Comparison of ENCODE assay signal across 8 cellular contexts in the genomic region with DNA sequence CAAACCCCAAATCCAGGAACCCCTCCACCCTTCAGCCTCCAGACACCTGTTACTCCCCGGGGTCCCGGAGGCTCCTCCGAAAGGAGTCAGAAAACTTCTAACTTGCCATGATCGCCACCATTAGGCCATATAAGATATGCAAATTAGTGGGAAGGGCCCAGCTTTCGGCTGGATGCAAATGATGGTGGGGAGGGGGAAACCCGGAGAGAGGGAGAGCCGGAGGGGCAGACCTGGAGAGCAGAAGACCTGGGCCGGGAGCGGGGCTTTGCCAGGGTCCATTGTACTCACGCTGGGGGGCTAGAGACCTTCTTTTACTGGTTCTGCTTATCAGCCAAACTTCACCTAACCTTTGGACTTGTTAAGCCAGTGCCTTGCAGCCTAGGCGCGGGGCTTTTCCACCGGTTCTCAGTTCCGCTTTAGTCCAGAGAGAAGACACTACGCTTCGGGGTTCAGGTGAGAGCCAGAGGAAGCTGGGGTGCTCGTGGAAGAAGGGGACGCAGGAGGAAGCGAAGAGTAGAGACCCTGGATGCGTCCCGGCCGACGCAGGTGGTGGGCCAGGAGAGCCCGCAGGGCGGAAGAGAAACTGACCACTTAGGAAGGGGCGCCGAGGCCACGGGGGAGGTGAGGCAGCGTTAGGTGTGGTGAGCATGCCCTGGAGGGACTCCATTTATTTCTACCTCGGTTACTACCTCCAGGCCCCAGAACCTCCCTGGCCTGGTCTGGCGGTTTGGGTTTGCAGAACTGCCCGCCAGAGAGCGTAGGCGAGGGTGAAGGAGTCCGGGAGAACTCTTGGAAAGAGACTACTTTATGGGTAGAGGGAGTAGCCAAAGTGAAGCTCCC. TPM values are rescaled to one million over a fixed set of nuclear protein-coding genes. Genes with fewer than 3 reads are reported as not detected.
DNase-seq lines count a peak whose midpoint lies in the region; ATAC-seq and TF ChIP-seq lines count a peak whose summit lies in the region.

A gene with protein sequence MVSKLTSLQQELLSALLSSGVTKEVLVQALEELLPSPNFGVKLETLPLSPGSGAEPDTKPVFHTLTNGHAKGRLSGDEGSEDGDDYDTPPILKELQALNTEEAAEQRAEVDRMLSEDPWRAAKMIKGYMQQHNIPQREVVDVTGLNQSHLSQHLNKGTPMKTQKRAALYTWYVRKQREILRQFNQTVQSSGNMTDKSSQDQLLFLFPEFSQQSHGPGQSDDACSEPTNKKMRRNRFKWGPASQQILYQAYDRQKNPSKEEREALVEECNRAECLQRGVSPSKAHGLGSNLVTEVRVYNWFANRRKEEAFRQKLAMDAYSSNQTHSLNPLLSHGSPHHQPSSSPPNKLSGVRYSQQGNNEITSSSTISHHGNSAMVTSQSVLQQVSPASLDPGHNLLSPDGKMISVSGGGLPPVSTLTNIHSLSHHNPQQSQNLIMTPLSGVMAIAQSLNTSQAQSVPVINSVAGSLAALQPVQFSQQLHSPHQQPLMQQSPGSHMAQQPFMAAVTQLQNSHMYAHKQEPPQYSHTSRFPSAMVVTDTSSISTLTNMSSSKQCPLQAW (minus strand): TSS at position 99 of the 840 bp plus-strand sequence. CDS start 175 bp downstream, outside the sequence.

- WGBS in upper lobe of left lung, 2 donors: 4 to 8% methylated on average over 26 to 35 of the region's 35 CpGs

- H3K9me3 ChIP-seq in CD4-positive, CD25-positive, alpha-beta regulatory T cell (ENCODE audit: control insufficient read depth in 2 of 2, low read length in 2 of 2): no peaks in the 10 kb centered on the region
- H3K9me3 ChIP-seq in upper lobe of left lung: no peaks in the 10 kb centered on the region

- H3K27me3 Mint-ChIP-seq in CD4-positive, CD25-positive, alpha-beta regulatory T cell: peaks cover 72% of the 10 kb centered on the region

- no peak within 1 kb of the TSS for H3K27ac Mint-ChIP-seq in CD4-positive, CD25-positive, alpha-beta regulatory T cell

- intact Hi-C loops in sciatic nerve (cut with DNase I): no loop called here

- no peak for TF ChIP-seq CTCF in upper lobe of left lung (IDR thresholded peaks at IDR 0.05)

- peak within 1 kb of the TSS; percentile 27 to 78 (median 52) for H3K4me3 Mint-ChIP-seq in CD4-positive, CD25-positive, alpha-beta regulatory T cell

- no peaks in the 10 kb centered on the region for H3K36me3 Mint-ChIP-seq in CD4-positive, CD25-positive, alpha-beta regulatory T cell

- ATAC-seq in CD4-positive, CD25-positive, alpha-beta regulatory T cell (ENCODE audit: low read depth in 2 of 2): peak; percentile 23 to 32
- ATAC-seq in GM19324 (IDR thresholded peaks at IDR 0.05; ENCODE audit: low FRiP score, unreplicated experiment) (peak; percentile 35), upper lobe of left lung (ENCODE audit: low FRiP score in 2 of 2) (peak; percentile 43 to 76), sciatic nerve (no peak)

- H3K9me3 Mint-ChIP-seq in CD4-positive, CD25-positive, alpha-beta regulatory T cell: peaks cover 0 to 2% (median 0%) of the 10 kb centered on the region in 7 donors

- H3K27me3 ChIP-seq in CD4-positive, CD25-positive, alpha-beta regulatory T cell (ENCODE audit: control insufficient read depth, insufficient read depth, low read length): peaks cover 36% of the 10 kb centered on the region
- H3K27me3 ChIP-seq in upper lobe of left lung: peaks cover 0 to 42% (median 20%) of the 10 kb centered on the region in 4 donors

- H3K27ac ChIP-seq in CD4-positive, CD25-positive, alpha-beta regulatory T cell (ENCODE audit: insufficient read depth, low read length, poor library complexity, severe bottlenecking): no peak within 1 kb of the TSS
- peak within 1 kb of the TSS; percentile 75 to 86 (median 84) for H3K27ac ChIP-seq in upper lobe of left lung

- peaks cover 0 to 30% (median 14%) of the 10 kb centered on the region in 4 donors for H3K4me1 Mint-ChIP-seq in CD4-positive, CD25-positive, alpha-beta regulatory T cell

- H3K4me3 ChIP-seq in CD4-positive, CD25-positive, alpha-beta regulatory T cell (ENCODE audit: low read depth, low read length): no peak within 1 kb of the TSS
- peak within 1 kb of the TSS; percentile 3 to 56 (median 48) for H3K4me3 ChIP-seq in upper lobe of left lung

- TF ChIP-seq POLR2A in upper lobe of left lung (IDR thresholded peaks at IDR 0.05): peak in 2 of 4 donors; percentile 28 to 68

- peaks cover 40% of the 10 kb centered on the region for H3K4me1 ChIP-seq in CD4-positive, CD25-positive, alpha-beta regulatory T cell (ENCODE audit: control insufficient read depth, insufficient read depth, low read length, poor library complexity, severe bottlenecking)
- H3K4me1 ChIP-seq in upper lobe of left lung: peaks cover 29 to 43% (median 33%) of the 10 kb centered on the region in 4 donors

- no peak for TF ChIP-seq EP300 in upper lobe of left lung (IDR thresholded peaks at IDR 0.05)

- no peaks in the 10 kb centered on the region for H3K36me3 ChIP-seq in CD4-positive, CD25-positive, alpha-beta regulatory T cell (ENCODE audit: control insufficient read depth, insufficient read depth, low read length)
- no peaks in the 10 kb centered on the region for H3K36me3 ChIP-seq in upper lobe of left lung

- DNase-seq in CD4-positive, CD25-positive, alpha-beta regulatory T cell: peak in 1 of 3 donors; percentile 8
- peak; percentile 23 for DNase-seq in MV-4-11 (lab: John Stamatoyannopoulos, UW)
- DNase-seq in iPS-NIHi11 (ENCODE audit: low spot score): peak; percentile 63
- peak; percentile 74 to 77 for DNase-seq in upper lobe of left lung
- DNase-seq in sciatic nerve (ENCODE audit: low spot score): no peak
- no peak for DNase-seq in OCI-M2 (lab: John Stamatoyannopoulos, UW; ENCODE audit: unreplicated experiment)
- no peak for DNase-seq in cortex of kidney (lab: John Stamatoyannopoulos, UW)

RNA-seq across cellular contexts. Expression of the gene that starts here (rescaled TPM):
- not detected for total RNA-seq in CD4-positive, CD25-positive, alpha-beta regulatory T cell
- not detected for polyA plus RNA-seq in CD4-positive, CD25-positive, alpha-beta regulatory T cell
- 10 to 100 TPM; 14.4 to 31.4 (median 16.0) TPM for total RNA-seq in upper lobe of left lung
- total RNA-seq in sciatic nerve: not detected

Comparison
In these comparisons a context has a peak if more than half of its experiments do, and no peak if none do; other contexts are left out.
1. RNA of the gene that starts here (total RNA-seq): 14.4 to 31.4 TPM in upper lobe of left lung; not detected in sciatic nerve (single experiment) and not detected in CD4-positive, CD25-positive, alpha-beta regulatory T cell (single experiment); every median in the first group is over 10 times any median in the second.
2. Peak in ATAC-seq in CD4-positive, CD25-positive, alpha-beta regulatory T cell; RNA of the gene not detected or under 1 TPM.
3. DNase-seq: peak in MV-4-11 (single experiment), iPS-NIHi11 (single experiment) and upper lobe of left lung (2 of 2); none in sciatic nerve (single experiment), OCI-M2 (single experiment) and cortex of kidney (single experiment).